24 cellular contexts compared by ENCODE assay signal in the genomic region with DNA sequence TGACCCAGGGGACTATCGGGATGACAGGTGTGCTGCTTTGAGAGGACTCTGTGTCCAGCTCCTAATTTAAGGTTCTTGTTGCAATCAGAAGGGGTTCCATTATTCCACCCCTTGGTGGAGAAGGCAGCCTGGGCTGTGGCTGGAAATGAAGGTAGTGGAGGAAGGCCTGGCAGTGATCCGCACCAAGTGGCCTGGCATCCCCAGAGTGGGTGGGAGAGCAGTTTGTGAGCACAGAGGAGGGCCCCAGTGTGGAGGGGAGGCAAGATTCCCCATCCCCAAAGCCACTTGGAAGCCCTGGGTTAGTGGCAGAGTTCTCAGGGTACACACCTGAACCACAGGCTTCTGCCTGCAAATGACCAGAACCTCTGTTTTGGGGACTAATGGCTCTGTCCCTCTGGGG. TPM values are rescaled to one million over a fixed set of nuclear protein-coding genes. Genes with fewer than 3 reads are reported as not detected.
"Had no signal": no experiment of that assay in that cellular context is flagged by ENCODE, and none has a peak within 500 bp of the region (broad histone marks: within the 10 kb centered on the region; RNA-seq: fewer than 3 reads in every experiment).

No MANE protein-coding gene starts in this region.

- H3K9me3 Mint-ChIP-seq: naive thymus-derived CD4-positive, alpha-beta T cell; stimulated activated effector memory CD8-positive, alpha-beta T cell treated with anti-CD3 and anti-CD28 coated beads, Interleukin-12 subunit alpha, Interleukin-12 subunit beta, amount 100 ng/mL, for 72 hours; stimulated activated naive CD8-positive, alpha-beta T cell treated with anti-CD3 and anti-CD28 coated beads, Interleukin-15, Interleukin-2, amounts not matched to agents 100 ng/mL and 50 ng/mL, for 24 hours had no signal

- H3K36me3 ChIP-seq: heart right ventricle, right lobe of liver, tibial artery, upper lobe of right lung, vagina had no signal

- H3K27ac ChIP-seq: coronary artery, dorsolateral prefrontal cortex, parathyroid adenoma, psoas muscle, tibial artery, upper lobe of right lung, vagina had no signal

- H3K79me2 ChIP-seq: parathyroid adenoma had no signal

- H3K9me3 ChIP-seq: heart right ventricle, psoas muscle, right lobe of liver, tibial artery, upper lobe of right lung, vagina had no signal

- H3K27me3 ChIP-seq: right lobe of liver, upper lobe of right lung, vagina had no signal

- H3K27ac Mint-ChIP-seq: stimulated activated effector memory CD8-positive, alpha-beta T cell treated with anti-CD3 and anti-CD28 coated beads, Interleukin-12 subunit alpha, Interleukin-12 subunit beta, amount 100 ng/mL, for 72 hours; stimulated activated naive CD8-positive, alpha-beta T cell treated with anti-CD3 and anti-CD28 coated beads, Interleukin-15, Interleukin-2, amounts not matched to agents 100 ng/mL and 50 ng/mL, for 24 hours had no signal

- H3K4me3 ChIP-seq: coronary artery, dorsolateral prefrontal cortex, heart right ventricle, psoas muscle, right lobe of liver, tibial artery, upper lobe of right lung, vagina had no signal

- FAIRE-seq: islet of Langerhans had no signal

- ATAC-seq: heart right ventricle; naive thymus-derived CD4-positive, alpha-beta T cell; psoas muscle; right lobe of liver; stimulated activated effector memory CD8-positive, alpha-beta T cell treated with anti-CD3 and anti-CD28 coated beads, Interleukin-12 subunit alpha, Interleukin-12 subunit beta, amount 100 ng/mL, for 72 hours; upper lobe of right lung had no signal

- H3K4me3 Mint-ChIP-seq: naive thymus-derived CD4-positive, alpha-beta T cell; stimulated activated effector memory CD8-positive, alpha-beta T cell treated with anti-CD3 and anti-CD28 coated beads, Interleukin-12 subunit alpha, Interleukin-12 subunit beta, amount 100 ng/mL, for 72 hours; stimulated activated naive CD8-positive, alpha-beta T cell treated with anti-CD3 and anti-CD28 coated beads, Interleukin-15, Interleukin-2, amounts not matched to agents 100 ng/mL and 50 ng/mL, for 24 hours had no signal

- H3K4me1 ChIP-seq: parathyroid adenoma, psoas muscle, tibial artery, vagina had no signal

- DNase-seq: dorsolateral prefrontal cortex; effector CD8-positive, alpha-beta T cell; foreskin melanocyte; heart right ventricle; hypothalamus; kidney glomerular epithelial cell; naive thymus-derived CD4-positive, alpha-beta T cell; nucleus accumbens; psoas muscle; retina; right lobe of liver; stimulated activated CD4-positive, alpha-beta T cell treated with anti-CD3 and anti-CD28 coated beads, Interleukin-4, amount 100 ng/mL, for 1 hour; stimulated activated CD8-positive, alpha-beta memory T cell treated with anti-CD3 and anti-CD28 coated beads, Interleukin-4, amount 100 ng/mL, for 48 hours; tibial artery; upper lobe of right lung had no signal

- H2AFZ ChIP-seq: parathyroid adenoma had no signal

- H3K36me3 Mint-ChIP-seq: naive thymus-derived CD4-positive, alpha-beta T cell; stimulated activated effector memory CD8-positive, alpha-beta T cell treated with anti-CD3 and anti-CD28 coated beads, Interleukin-12 subunit alpha, Interleukin-12 subunit beta, amount 100 ng/mL, for 72 hours had no signal

- H3K9ac ChIP-seq: parathyroid adenoma had no signal

RNA-seq across cellular contexts. Expression of gene TGM3, which starts 2.3 kb away (rescaled TPM):
- total RNA-seq: epithelial cell of proximal tubule; glomerular endothelial cell; heart right ventricle; lung microvascular endothelial cell; naive thymus-derived CD4-positive, alpha-beta T cell; upper lobe of right lung had no signal
- polyA plus RNA-seq: naive thymus-derived CD4-positive, alpha-beta T cell had no signal
